ENCODE assay signal across 10 cellular contexts in genomic region chr17:1769826-1770477, GRCh38. TPM values are rescaled to one million over a fixed set of nuclear protein-coding genes. Genes with fewer than 3 reads are reported as not detected.
DNase-seq lines count a peak whose midpoint lies in the region; ATAC-seq and TF ChIP-seq lines count a peak whose summit lies in the region.
"Had no signal": no experiment of that assay in that cellular context is flagged by ENCODE, and none has a peak within 500 bp of the region (broad histone marks: within the 10 kb centered on the region; RNA-seq: fewer than 3 reads in every experiment).

No MANE protein-coding gene starts in this region.

- H3K36me3 ChIP-seq in cardiac muscle cell = no peaks in the 10 kb centered on the region
- no peaks in the 10 kb centered on the region for H3K36me3 ChIP-seq in urinary bladder (ENCODE audit: insufficient read depth)

- peaks cover 5% of the 10 kb centered on the region for H3K36me3 Mint-ChIP-seq in activated T-cell treated with anti-CD3 and anti-CD28 coated beads, Interleukin-2, amount 50 U/mL, for 24 hours (ENCODE audit: low read depth)

- ATAC-seq in left cardiac atrium = no peak

- H3K9me3 ChIP-seq in cardiac muscle cell (ENCODE audit: low read depth) = no peaks in the 10 kb centered on the region

- H3K27me3 ChIP-seq in cardiac muscle cell = no peaks in the 10 kb centered on the region

- peak overlapping the region; percentile 36 for H3K4me3 Mint-ChIP-seq in activated T-cell treated with anti-CD3 and anti-CD28 coated beads, Interleukin-2, amount 50 U/mL, for 24 hours
- H3K4me3 Mint-ChIP-seq: CD14-positive monocyte had no signal

- H3K27me3 Mint-ChIP-seq in activated T-cell treated with anti-CD3 and anti-CD28 coated beads, Interleukin-2, amount 50 U/mL, for 24 hours = no peaks in the 10 kb centered on the region

- TF ChIP-seq CTCF in cardiac muscle cell (IDR thresholded peaks at IDR 0.05; ENCODE audit: low read depth, low read length) = no peak

- no peak overlapping the region for H3K4me3 ChIP-seq in cardiac muscle cell
- H3K4me3 ChIP-seq in urinary bladder (ENCODE audit: low read depth, low read length) = no peak overlapping the region

- DNase-seq in cardiac muscle cell (ENCODE audit: low read depth in 1 of 2, low spot score in 1 of 2) (no peak), left cardiac atrium (no peak), left kidney (ENCODE audit: low read depth, low spot score) (peak; percentile 84), HK-2 (ENCODE audit: unreplicated experiment) (no peak), SK-N-DZ (ENCODE audit: low spot score) (no peak), posterior cingulate gyrus (no peak)
- DNase-seq in activated T-cell treated with anti-CD3 and anti-CD28 coated beads, Interleukin-2, amount 50 U/mL, for 24 hours = peak; percentile 58
- DNase-seq: activated CD4-positive, alpha-beta T cell treated with anti-CD3 and anti-CD28 coated beads for 4 hours had no signal

- H3K27ac Mint-ChIP-seq in activated T-cell treated with anti-CD3 and anti-CD28 coated beads, Interleukin-2, amount 50 U/mL, for 24 hours = peak overlapping the region; percentile 69

- H3K9me3 Mint-ChIP-seq in activated T-cell treated with anti-CD3 and anti-CD28 coated beads, Interleukin-2, amount 50 U/mL, for 24 hours = no peaks in the 10 kb centered on the region
- H3K9me3 Mint-ChIP-seq: CD14-positive monocyte had no signal

- intact Hi-C loops in left cardiac atrium (cut with DNase I) (no loop called here), posterior cingulate gyrus (cut with DNase I) (no loop called here)

- H3K27ac ChIP-seq in cardiac muscle cell = peak overlapping the region; percentile 16
- H3K27ac ChIP-seq in urinary bladder (ENCODE audit: low read depth) = peak overlapping the region; percentile 80

- H3K4me1 Mint-ChIP-seq in activated T-cell treated with anti-CD3 and anti-CD28 coated beads, Interleukin-2, amount 50 U/mL, for 24 hours (ENCODE audit: low read depth) = peaks cover 22% of the 10 kb centered on the region

- no peaks in the 10 kb centered on the region for H3K4me1 ChIP-seq in cardiac muscle cell (ENCODE audit: low read depth)
- no peaks in the 10 kb centered on the region for H3K4me1 ChIP-seq in urinary bladder (ENCODE audit: insufficient read depth)

- WGBS in urinary bladder = 46% methylated on average over 21 of the region's 21 CpGs

RNA-seq across cellular contexts. Expression of gene SERPINF1, which starts 8.1 kb away (rescaled TPM):
- 102 and 134 TPM in 2 replicates for total RNA-seq in cardiac muscle cell
- 73.1 and 109 TPM in 2 replicates for polyA plus RNA-seq in cardiac muscle cell
- 100 to 1,000 TPM; 252 to 407 TPM for total RNA-seq in left cardiac atrium
- total RNA-seq in urinary bladder = 303 TPM
- 701 TPM for polyA plus RNA-seq in urinary bladder
- 458 and 511 TPM in 2 replicates for polyA plus RNA-seq in SK-N-DZ (2014; cell fraction: cytosol; rRNA removed)
- polyA plus RNA-seq in SK-N-DZ (2014; cell fraction: nucleus; rRNA removed) = 288 and 352 TPM in 2 replicates

RNA-seq across cellular contexts. Expression of gene SERPINF2, which starts 27.3 kb away (rescaled TPM):
- total RNA-seq in cardiac muscle cell = 2.2 TPM in 1 of 2 replicates, not detected in the other
- not detected in 2 replicates for polyA plus RNA-seq in cardiac muscle cell
- total RNA-seq in left cardiac atrium = 1 to 10 TPM; 4.2 to 4.9 TPM
- 0.37 TPM for total RNA-seq in urinary bladder
- polyA plus RNA-seq in urinary bladder = 21.3 TPM
- 0.32 and 0.53 TPM in 2 replicates for polyA plus RNA-seq in SK-N-DZ (2014; cell fraction: cytosol; rRNA removed)
- polyA plus RNA-seq in SK-N-DZ (2014; cell fraction: nucleus; rRNA removed) = 0.65 and 1.1 TPM in 2 replicates

RNA-seq across cellular contexts. Expression of gene WDR81, which starts 45.4 kb away (rescaled TPM):
- total RNA-seq in cardiac muscle cell (14.2 and 23.1 TPM in 2 replicates), left cardiac atrium (10 to 100 TPM; 15.4 to 16.1 TPM), urinary bladder (11.8 TPM)
- polyA plus RNA-seq in cardiac muscle cell (7.4 and 9.5 TPM in 2 replicates), urinary bladder (37.7 TPM)
- polyA plus RNA-seq in SK-N-DZ (2014; cell fraction: cytosol; rRNA removed) = 21.5 and 24.9 TPM in 2 replicates
- 42.6 and 48.5 TPM in 2 replicates for polyA plus RNA-seq in SK-N-DZ (2014; cell fraction: nucleus; rRNA removed)

RNA-seq across cellular contexts. Expression of gene SMYD4, which starts 59.8 kb away (rescaled TPM):
- total RNA-seq in cardiac muscle cell (7.7 and 19.2 TPM in 2 replicates), left cardiac atrium (10 to 100 TPM; 10.6 to 17.6 TPM), urinary bladder (14.1 TPM)
- polyA plus RNA-seq in cardiac muscle cell (14.4 and 24.2 TPM in 2 replicates), urinary bladder (12.8 TPM)
- 18.8 and 23.3 TPM in 2 replicates for polyA plus RNA-seq in SK-N-DZ (2014; cell fraction: cytosol; rRNA removed)
- polyA plus RNA-seq in SK-N-DZ (2014; cell fraction: nucleus; rRNA removed) = 18.7 and 33.4 TPM in 2 replicates

RNA-seq across cellular contexts. Expression of gene TLCD2, which starts 59.8 kb away (rescaled TPM):
- total RNA-seq in cardiac muscle cell = 2.1 and 3.1 TPM in 2 replicates
- 0.89 and 1.4 TPM in 2 replicates for polyA plus RNA-seq in cardiac muscle cell
- total RNA-seq in left cardiac atrium = 1 to 10 TPM; 3.7 to 6.0 TPM
- 3.8 TPM for total RNA-seq in urinary bladder
- polyA plus RNA-seq in urinary bladder = 4.6 TPM
- 0.12 and 0.44 TPM in 2 replicates for polyA plus RNA-seq in SK-N-DZ (2014; cell fraction: cytosol; rRNA removed)
- polyA plus RNA-seq in SK-N-DZ (2014; cell fraction: nucleus; rRNA removed) = 0.15 and 0.43 TPM in 2 replicates
- polyA plus RNA-seq: CD14-positive monocyte had no signal

Comparison
In these comparisons a context has a peak if more than half of its experiments do, and no peak if none do; other contexts are left out.
1. DNase-seq: peak in activated T-cell treated with anti-CD3 and anti-CD28 coated beads, Interleukin-2, amount 50 U/mL, for 24 hours (single experiment) and left kidney (single experiment); none in cardiac muscle cell (0 of 2), left cardiac atrium (single experiment), HK-2 (single experiment), SK-N-DZ (single experiment) and posterior cingulate gyrus (0 of 10).